ENCODE assay signal across 1 cellular context in the genomic region with DNA sequence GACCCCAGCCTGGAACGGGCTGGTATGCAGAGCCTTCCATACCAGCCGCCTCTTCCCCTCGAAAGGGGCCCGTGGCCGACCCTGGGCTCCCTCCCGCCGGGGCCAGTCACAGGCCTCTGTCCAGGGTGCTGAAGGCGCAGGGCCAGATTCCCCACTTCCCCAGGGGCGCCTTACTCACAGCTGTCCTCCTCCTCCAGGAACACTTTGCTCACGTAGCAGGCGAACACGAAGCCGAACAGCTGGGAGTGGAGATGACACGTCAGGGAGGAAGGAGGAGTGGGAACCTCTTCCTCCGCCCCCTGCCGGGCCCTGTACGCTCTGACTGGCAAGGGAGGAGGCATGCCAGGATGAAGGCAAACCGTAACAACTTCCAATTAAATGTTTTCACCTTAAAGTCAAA.
A peak's percentile ranks its signal among the peaks of the same experiment; 100 is the strongest.
TF ChIP-seq lines count a peak whose summit lies in the region.

No MANE protein-coding gene starts in this region.

TF ChIP-seq in K562, 482 proteins besides CTCF, POLR2A, EP300 and RAD21 (continued from another document and continues in another):
- TF ChIP-seq, protein P1, sequence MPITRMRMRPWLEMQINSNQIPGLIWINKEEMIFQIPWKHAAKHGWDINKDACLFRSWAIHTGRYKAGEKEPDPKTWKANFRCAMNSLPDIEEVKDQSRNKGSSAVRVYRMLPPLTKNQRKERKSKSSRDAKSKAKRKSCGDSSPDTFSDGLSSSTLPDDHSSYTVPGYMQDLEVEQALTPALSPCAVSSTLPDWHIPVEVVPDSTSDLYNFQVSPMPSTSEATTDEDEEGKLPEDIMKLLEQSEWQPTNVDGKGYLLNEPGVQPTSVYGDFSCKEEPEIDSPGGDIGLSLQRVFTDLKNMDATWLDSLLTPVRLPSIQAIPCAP (CRISPR knock-in tag; IDR thresholded peaks at IDR 0.05; ENCODE audit: borderline replicate concordance): peak; percentile 73; the same call in 1 of the 2 replicates
- TF ChIP-seq U2AF2 (optimal IDR thresholded peaks at IDR 0.05; ENCODE audit: low read depth, low read length) (no peak), CEBPB (tag; IDR thresholded peaks at IDR 0.05) (no peak), MEIS2 (IDR thresholded peaks at IDR 0.05; ENCODE audit: partially characterized antibody) (no peak), ZNF507 (tag; conservative IDR thresholded peaks at IDR 0.05) (no peak), ZNF695 (CRISPR knock-in tag; IDR thresholded peaks at IDR 0.05) (no peak), ZNF224 (CRISPR knock-in tag; IDR thresholded peaks at IDR 0.05) (no peak; the same call in 1 of the 2 replicates), TEAD1 (CRISPR knock-in tag; IDR thresholded peaks at IDR 0.05) (peak in 1 of 2 experiments; percentile 56; a peak in 2 of 4 replicates), HNRNPUL1 (IDR thresholded peaks at IDR 0.05; ENCODE audit: low read length) (no peak), KAT7 (CRISPR knock-in tag; IDR thresholded peaks at IDR 0.05; ENCODE audit: borderline replicate concordance) (no peak), BMI1 (IDR thresholded peaks at IDR 0.05; ENCODE audit: low read length) (no peak), DPF2 (IDR thresholded peaks at IDR 0.05) (no peak), ASH1L (IDR thresholded peaks at IDR 0.05; ENCODE audit: borderline replicate concordance, low read depth, partially characterized antibody) (no peak), NEUROD1 (IDR thresholded peaks at IDR 0.05; ENCODE audit: borderline replicate concordance, low read depth, low read length, partially characterized antibody) (no peak), ZNF232 (CRISPR knock-in tag; IDR thresholded peaks at IDR 0.05) (peak; percentile 89; the same call in 1 of the 2 replicates), L3MBTL2 (IDR thresholded peaks at IDR 0.05) (no peak; the same call in 1 of the 2 replicates), FOXK1 (CRISPR knock-in tag; IDR thresholded peaks at IDR 0.05; ENCODE audit: borderline replicate concordance) (peak; percentile 83; the same call in 1 of the 2 replicates), ARID1B (IDR thresholded peaks at IDR 0.05) (no peak), MAFK (IDR thresholded peaks at IDR 0.05; ENCODE audit: low read length) (no peak), NFE2L1 (tag; IDR thresholded peaks at IDR 0.05; ENCODE audit: borderline replicate concordance, low read depth) (no peak), HDAC3 (IDR thresholded peaks at IDR 0.05; ENCODE audit: borderline replicate concordance, partially characterized antibody) (no peak), PRPF4 (IDR thresholded peaks at IDR 0.05; ENCODE audit: insufficient read depth, low read depth, low read length, poor library complexity, severe bottlenecking) (no peak), ZNF717 (CRISPR knock-in tag; IDR thresholded peaks at IDR 0.05) (no peak), NELFE (IDR thresholded peaks at IDR 0.05; ENCODE audit: insufficient read depth, insufficient read length) (no peak), ZBTB7A (IDR thresholded peaks at IDR 0.05; ENCODE audit: borderline replicate concordance, control insufficient read depth, low read depth, low read length) (peak; percentile 97; the same call in 1 of the 2 replicates), PHF8 (IDR thresholded peaks at IDR 0.05; ENCODE audit: borderline replicate concordance, low read length) (0 out of 2 replicates have a peak, but pooled peaks have one; percentile 5), ZNF197 (CRISPR knock-in tag; IDR thresholded peaks at IDR 0.05; ENCODE audit: low read depth) (0 out of 2 replicates have a peak, but pooled peaks have one; percentile 50), ZNF75A (CRISPR knock-in tag; IDR thresholded peaks at IDR 0.05) (no peak), FOSL1 (tag; conservative IDR thresholded peaks at IDR 0.05) (peak; percentile 49; the same call in 1 of the 2 replicates), KDM2B (CRISPR knock-in tag; IDR thresholded peaks at IDR 0.05) (no peak), RBM22 (IDR thresholded peaks at IDR 0.05; ENCODE audit: low read depth, low read length, poor library complexity, severe bottlenecking) (no peak), ZNF143 (CRISPR knock-in tag; IDR thresholded peaks at IDR 0.05) (no peak), ZSCAN29 (IDR thresholded peaks at IDR 0.05) (no peak), LCOR (CRISPR knock-in tag; IDR thresholded peaks at IDR 0.05) (no peak), PHF21A (IDR thresholded peaks at IDR 0.05; ENCODE audit: borderline replicate concordance, low read depth) (peak; percentile 93), EHMT2 (IDR thresholded peaks at IDR 0.05) (peak; percentile 99)
- TF ChIP-seq, protein P2, sequence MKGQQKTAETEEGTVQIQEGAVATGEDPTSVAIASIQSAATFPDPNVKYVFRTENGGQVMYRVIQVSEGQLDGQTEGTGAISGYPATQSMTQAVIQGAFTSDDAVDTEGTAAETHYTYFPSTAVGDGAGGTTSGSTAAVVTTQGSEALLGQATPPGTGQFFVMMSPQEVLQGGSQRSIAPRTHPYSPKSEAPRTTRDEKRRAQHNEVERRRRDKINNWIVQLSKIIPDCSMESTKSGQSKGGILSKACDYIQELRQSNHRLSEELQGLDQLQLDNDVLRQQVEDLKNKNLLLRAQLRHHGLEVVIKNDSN (CRISPR knock-in tag; IDR thresholded peaks at IDR 0.05): no peak
- TF ChIP-seq, protein P3, sequence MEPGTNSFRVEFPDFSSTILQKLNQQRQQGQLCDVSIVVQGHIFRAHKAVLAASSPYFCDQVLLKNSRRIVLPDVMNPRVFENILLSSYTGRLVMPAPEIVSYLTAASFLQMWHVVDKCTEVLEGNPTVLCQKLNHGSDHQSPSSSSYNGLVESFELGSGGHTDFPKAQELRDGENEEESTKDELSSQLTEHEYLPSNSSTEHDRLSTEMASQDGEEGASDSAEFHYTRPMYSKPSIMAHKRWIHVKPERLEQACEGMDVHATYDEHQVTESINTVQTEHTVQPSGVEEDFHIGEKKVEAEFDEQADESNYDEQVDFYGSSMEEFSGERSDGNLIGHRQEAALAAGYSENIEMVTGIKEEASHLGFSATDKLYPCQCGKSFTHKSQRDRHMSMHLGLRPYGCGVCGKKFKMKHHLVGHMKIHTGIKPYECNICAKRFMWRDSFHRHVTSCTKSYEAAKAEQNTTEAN (CRISPR knock-in tag; IDR thresholded peaks at IDR 0.05): no peak; the same call in 1 of the 2 replicates
- TF ChIP-seq, protein P4, sequence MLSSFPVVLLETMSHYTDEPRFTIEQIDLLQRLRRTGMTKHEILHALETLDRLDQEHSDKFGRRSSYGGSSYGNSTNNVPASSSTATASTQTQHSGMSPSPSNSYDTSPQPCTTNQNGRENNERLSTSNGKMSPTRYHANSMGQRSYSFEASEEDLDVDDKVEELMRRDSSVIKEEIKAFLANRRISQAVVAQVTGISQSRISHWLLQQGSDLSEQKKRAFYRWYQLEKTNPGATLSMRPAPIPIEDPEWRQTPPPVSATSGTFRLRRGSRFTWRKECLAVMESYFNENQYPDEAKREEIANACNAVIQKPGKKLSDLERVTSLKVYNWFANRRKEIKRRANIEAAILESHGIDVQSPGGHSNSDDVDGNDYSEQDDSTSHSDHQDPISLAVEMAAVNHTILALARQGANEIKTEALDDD (IDR thresholded peaks at IDR 0.05): no peak
- TF ChIP-seq, protein P5, sequence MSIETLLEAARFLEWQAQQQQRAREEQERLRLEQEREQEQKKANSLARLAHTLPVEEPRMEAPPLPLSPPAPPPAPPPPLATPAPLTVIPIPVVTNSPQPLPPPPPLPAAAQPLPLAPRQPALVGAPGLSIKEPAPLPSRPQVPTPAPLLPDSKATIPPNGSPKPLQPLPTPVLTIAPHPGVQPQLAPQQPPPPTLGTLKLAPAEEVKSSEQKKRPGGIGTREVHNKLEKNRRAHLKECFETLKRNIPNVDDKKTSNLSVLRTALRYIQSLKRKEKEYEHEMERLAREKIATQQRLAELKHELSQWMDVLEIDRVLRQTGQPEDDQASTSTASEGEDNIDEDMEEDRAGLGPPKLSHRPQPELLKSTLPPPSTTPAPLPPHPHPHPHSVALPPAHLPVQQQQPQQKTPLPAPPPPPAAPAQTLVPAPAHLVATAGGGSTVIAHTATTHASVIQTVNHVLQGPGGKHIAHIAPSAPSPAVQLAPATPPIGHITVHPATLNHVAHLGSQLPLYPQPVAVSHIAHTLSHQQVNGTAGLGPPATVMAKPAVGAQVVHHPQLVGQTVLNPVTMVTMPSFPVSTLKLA (conservative IDR thresholded peaks at IDR 0.05): no peak; a peak in 1 of 4 replicates
- TF ChIP-seq, protein P6, sequence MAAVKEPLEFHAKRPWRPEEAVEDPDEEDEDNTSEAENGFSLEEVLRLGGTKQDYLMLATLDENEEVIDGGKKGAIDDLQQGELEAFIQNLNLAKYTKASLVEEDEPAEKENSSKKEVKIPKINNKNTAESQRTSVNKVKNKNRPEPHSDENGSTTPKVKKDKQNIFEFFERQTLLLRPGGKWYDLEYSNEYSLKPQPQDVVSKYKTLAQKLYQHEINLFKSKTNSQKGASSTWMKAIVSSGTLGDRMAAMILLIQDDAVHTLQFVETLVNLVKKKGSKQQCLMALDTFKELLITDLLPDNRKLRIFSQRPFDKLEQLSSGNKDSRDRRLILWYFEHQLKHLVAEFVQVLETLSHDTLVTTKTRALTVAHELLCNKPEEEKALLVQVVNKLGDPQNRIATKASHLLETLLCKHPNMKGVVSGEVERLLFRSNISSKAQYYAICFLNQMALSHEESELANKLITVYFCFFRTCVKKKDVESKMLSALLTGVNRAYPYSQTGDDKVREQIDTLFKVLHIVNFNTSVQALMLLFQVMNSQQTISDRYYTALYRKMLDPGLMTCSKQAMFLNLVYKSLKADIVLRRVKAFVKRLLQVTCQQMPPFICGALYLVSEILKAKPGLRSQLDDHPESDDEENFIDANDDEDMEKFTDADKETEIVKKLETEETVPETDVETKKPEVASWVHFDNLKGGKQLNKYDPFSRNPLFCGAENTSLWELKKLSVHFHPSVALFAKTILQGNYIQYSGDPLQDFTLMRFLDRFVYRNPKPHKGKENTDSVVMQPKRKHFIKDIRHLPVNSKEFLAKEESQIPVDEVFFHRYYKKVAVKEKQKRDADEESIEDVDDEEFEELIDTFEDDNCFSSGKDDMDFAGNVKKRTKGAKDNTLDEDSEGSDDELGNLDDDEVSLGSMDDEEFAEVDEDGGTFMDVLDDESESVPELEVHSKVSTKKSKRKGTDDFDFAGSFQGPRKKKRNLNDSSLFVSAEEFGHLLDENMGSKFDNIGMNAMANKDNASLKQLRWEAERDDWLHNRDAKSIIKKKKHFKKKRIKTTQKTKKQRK (IDR thresholded peaks at IDR 0.05; ENCODE audit: borderline replicate concordance, low read depth, low read length): no peak
- TF ChIP-seq, protein P7, sequence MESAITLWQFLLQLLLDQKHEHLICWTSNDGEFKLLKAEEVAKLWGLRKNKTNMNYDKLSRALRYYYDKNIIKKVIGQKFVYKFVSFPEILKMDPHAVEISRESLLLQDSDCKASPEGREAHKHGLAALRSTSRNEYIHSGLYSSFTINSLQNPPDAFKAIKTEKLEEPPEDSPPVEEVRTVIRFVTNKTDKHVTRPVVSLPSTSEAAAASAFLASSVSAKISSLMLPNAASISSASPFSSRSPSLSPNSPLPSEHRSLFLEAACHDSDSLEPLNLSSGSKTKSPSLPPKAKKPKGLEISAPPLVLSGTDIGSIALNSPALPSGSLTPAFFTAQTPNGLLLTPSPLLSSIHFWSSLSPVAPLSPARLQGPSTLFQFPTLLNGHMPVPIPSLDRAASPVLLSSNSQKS (CRISPR knock-in tag; IDR thresholded peaks at IDR 0.05): no peak
- TF ChIP-seq, protein P8, sequence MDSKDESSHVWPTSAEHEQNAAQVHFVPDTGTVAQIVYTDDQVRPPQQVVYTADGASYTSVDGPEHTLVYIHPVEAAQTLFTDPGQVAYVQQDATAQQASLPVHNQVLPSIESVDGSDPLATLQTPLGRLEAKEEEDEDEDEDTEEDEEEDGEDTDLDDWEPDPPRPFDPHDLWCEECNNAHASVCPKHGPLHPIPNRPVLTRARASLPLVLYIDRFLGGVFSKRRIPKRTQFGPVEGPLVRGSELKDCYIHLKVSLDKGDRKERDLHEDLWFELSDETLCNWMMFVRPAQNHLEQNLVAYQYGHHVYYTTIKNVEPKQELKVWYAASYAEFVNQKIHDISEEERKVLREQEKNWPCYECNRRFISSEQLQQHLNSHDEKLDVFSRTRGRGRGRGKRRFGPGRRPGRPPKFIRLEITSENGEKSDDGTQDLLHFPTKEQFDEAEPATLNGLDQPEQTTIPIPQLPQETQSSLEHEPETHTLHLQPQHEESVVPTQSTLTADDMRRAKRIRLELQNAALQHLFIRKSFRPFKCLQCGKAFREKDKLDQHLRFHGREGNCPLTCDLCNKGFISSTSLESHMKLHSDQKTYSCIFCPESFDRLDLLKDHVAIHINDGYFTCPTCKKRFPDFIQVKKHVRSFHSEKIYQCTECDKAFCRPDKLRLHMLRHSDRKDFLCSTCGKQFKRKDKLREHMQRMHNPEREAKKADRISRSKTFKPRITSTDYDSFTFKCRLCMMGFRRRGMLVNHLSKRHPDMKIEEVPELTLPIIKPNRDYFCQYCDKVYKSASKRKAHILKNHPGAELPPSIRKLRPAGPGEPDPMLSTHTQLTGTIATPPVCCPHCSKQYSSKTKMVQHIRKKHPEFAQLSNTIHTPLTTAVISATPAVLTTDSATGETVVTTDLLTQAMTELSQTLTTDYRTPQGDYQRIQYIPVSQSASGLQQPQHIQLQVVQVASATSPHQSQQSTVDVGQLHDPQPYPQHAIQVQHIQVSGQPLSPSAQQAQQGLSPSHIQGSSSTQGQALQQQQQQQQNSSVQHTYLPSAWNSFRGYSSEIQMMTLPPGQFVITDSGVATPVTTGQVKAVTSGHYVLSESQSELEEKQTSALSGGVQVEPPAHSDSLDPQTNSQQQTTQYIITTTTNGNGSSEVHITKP (IDR thresholded peaks at IDR 0.05; ENCODE audit: partially characterized antibody): no peak
- TF ChIP-seq, protein P9, sequence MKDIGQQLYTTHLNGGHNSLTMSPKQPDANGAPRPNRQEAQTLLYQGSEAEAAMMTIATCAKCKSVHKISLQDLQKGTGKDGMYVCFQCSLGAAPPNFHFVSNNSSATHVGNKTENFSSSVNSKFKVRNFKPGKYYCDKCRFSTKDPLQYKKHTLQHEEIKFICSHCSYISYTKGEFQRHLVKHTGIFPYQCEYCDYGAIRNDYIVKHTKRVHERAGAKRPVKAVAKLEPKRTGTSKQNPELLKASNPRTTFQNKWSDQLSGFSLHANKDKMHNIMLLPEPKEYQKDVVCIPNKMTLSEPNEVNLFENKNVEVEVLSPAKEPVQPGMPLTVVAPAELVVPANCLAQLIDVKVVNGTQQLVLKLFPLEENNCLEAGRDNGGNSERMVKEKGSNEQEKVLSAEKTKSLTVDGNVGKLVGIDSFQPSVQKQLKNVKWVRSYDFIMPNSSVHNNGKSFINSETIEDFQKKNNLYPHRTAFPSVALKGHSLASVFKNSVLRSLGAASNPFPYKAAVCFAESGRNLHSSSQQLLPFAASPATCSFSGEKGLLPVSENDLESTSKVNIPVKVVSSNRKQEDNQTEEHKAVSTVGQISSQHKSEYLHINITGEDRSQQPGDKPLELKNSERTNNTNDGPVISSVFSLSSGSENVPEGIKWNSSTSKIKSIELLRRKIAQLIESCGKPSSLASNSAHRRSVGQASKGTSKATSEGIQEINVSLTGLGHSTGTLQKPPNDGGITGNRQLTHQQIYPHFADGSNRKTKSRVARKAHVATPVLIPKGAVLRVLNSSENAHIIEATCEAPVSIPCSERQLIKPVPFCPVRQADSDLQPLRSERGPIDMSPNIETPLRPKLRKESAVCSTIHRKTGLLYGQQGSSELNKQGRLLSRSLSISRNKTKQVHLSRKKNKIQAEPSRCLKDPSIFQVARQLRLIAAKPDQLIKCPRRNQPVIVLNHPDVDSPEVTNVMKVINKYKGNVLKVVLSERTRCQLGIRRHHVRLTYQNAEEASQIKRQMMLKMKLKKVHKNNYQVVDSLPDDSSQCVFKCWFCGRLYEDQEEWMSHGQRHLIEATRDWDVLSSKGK (CRISPR knock-in tag; IDR thresholded peaks at IDR 0.05): no peak
- TF ChIP-seq, protein P10, sequence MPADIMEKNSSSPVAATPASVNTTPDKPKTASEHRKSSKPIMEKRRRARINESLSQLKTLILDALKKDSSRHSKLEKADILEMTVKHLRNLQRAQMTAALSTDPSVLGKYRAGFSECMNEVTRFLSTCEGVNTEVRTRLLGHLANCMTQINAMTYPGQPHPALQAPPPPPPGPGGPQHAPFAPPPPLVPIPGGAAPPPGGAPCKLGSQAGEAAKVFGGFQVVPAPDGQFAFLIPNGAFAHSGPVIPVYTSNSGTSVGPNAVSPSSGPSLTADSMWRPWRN (IDR thresholded peaks at IDR 0.05; ENCODE audit: low read depth): no peak
